In genomic region chr4:144016048-144016605, GRCh38 we compare ENCODE assay signal across 5 cellular contexts. TPM values are rescaled to one million over a fixed set of nuclear protein-coding genes. Genes with fewer than 3 reads are reported as not detected.
"Had no signal": no experiment of that assay in that cellular context is flagged by ENCODE, and none has a peak within 500 bp of the region (broad histone marks: within the 10 kb centered on the region; RNA-seq: fewer than 3 reads in every experiment).

No MANE protein-coding gene starts in this region.

RNA-seq across cellular contexts. Expression of gene GYPB, which starts 3.1 kb away (rescaled TPM):
- total RNA-seq: GM23338, H1, H9, HT-29, IMR-90 had no signal
- polyA plus RNA-seq: GM23338, H1, IMR-90 had no signal
